ENCODE assay signal across 1 cellular context in genomic region chr6:42166444-42167141, GRCh38.
TF ChIP-seq lines count a peak whose summit lies in the region.

No MANE protein-coding gene starts in this region.

TF ChIP-seq in K562, 482 proteins besides CTCF, POLR2A, EP300 and RAD21 (continued from another document):
- TF ChIP-seq GTF3C2 (IDR thresholded peaks at IDR 0.05; ENCODE audit: borderline replicate concordance, extremely low read depth, insufficient read length): no peak
- TF ChIP-seq PTBP1 (IDR thresholded peaks at IDR 0.05; ENCODE audit: low read depth, low read length): no peak
- TF ChIP-seq ZC3H8 (IDR thresholded peaks at IDR 0.05): 0 out of 2 replicates have a peak, but pooled peaks have one; percentile 14
- TF ChIP-seq ZBTB12 (CRISPR knock-in tag; IDR thresholded peaks at IDR 0.05): no peak
- TF ChIP-seq DEAF1 (CRISPR knock-in tag; IDR thresholded peaks at IDR 0.05): peak; percentile 97
- TF ChIP-seq TCFL5 (CRISPR knock-in tag; conservative IDR thresholded peaks at IDR 0.05): no peak
- TF ChIP-seq THAP7 (CRISPR knock-in tag; IDR thresholded peaks at IDR 0.05): no peak
- peak; percentile 14 to 17; a peak in 1 of 4 replicates for TF ChIP-seq FOXK2 (conservative IDR thresholded peaks at IDR 0.05 in 1 of 2, IDR thresholded peaks at IDR 0.05 in 1 of 2; ENCODE audit: low read depth in 2 of 2)
